In genomic region chr6:47164877-47165276, GRCh38 we compare ENCODE assay signal across 28 cellular contexts.
"Had no signal": no experiment of that assay in that cellular context is flagged by ENCODE, and none has a peak within 500 bp of the region (broad histone marks: within the 10 kb centered on the region; RNA-seq: fewer than 3 reads in every experiment).

No MANE protein-coding gene starts in this region.

- FAIRE-seq: endometrium, islet of Langerhans had no signal

- ATAC-seq: effector memory CD8-positive, alpha-beta T cell; esophagus mucosa; gastrocnemius medialis; heart right ventricle; left cardiac atrium; left lung; left ventricle myocardium superior; lower lobe of right lung; mucosa of descending colon; naive thymus-derived CD8-positive, alpha-beta T cell had no signal

- H3K9me3 ChIP-seq: colonic mucosa, esophagus squamous epithelium, gastrocnemius medialis, heart right ventricle, left lung, lower lobe of right lung, mucosa of descending colon had no signal

- H3K9me3 Mint-ChIP-seq: dendritic cell treated with granulocyte-macrophage colony-stimulating factor and Interleukin-4, amounts not matched to agents 40 ng/mL and 50 ng/mL, for 4 days; endodermal cell had no signal

- H3K4me1 Mint-ChIP-seq: memory B cell had no signal

- H3K36me3 Mint-ChIP-seq: memory B cell; naive B cell; naive thymus-derived CD8-positive, alpha-beta T cell had no signal

- H3K27ac Mint-ChIP-seq: dendritic cell treated with granulocyte-macrophage colony-stimulating factor and Interleukin-4, amounts not matched to agents 40 ng/mL and 50 ng/mL, for 4 days; effector memory CD8-positive, alpha-beta T cell; endodermal cell; memory B cell; naive thymus-derived CD8-positive, alpha-beta T cell had no signal

- H3K4me3 Mint-ChIP-seq: dendritic cell treated with granulocyte-macrophage colony-stimulating factor and Interleukin-4, amounts not matched to agents 40 ng/mL and 50 ng/mL, for 4 days; effector memory CD8-positive, alpha-beta T cell; endodermal cell; memory B cell; naive thymus-derived CD8-positive, alpha-beta T cell had no signal

- H3K27me3 ChIP-seq: colonic mucosa, esophagus squamous epithelium, gastrocnemius medialis, heart right ventricle, left lung had no signal

- H3K4me3 ChIP-seq: colonic mucosa, esophagus squamous epithelium, gastrocnemius medialis, heart right ventricle, left lung, lower lobe of right lung, mucosa of descending colon had no signal

- H3K4me1 ChIP-seq: colonic mucosa had no signal

- H3K36me3 ChIP-seq: colonic mucosa, esophagus squamous epithelium, gastrocnemius medialis, heart right ventricle, left lung, lower lobe of right lung had no signal

- H3K27ac ChIP-seq: colonic mucosa, epithelial cell of prostate, esophagus squamous epithelium, gastrocnemius medialis, lower lobe of right lung had no signal

- DNase-seq: colonic mucosa; cortex of kidney; effector CD8-positive, alpha-beta T cell; effector memory CD8-positive, alpha-beta T cell; endodermal cell; erythroblast; esophagus squamous epithelium; foreskin fibroblast; foreskin melanocyte; gastrocnemius medialis; glutamatergic neuron; head of caudate nucleus; heart right ventricle; hippocampal formation; left cardiac atrium; left lung; left ventricle myocardium superior; lower lobe of right lung; mesendoderm; mucosa of descending colon; naive B cell; naive thymus-derived CD8-positive, alpha-beta T cell had no signal

- H3K27me3 Mint-ChIP-seq: naive B cell had no signal
